ENCODE assay signal across 14 cellular contexts in genomic region chr1:167249702-167250101, GRCh38. TPM values are rescaled to one million over a fixed set of nuclear protein-coding genes. Genes with fewer than 3 reads are reported as not detected.
A peak's percentile ranks its signal among the peaks of the same experiment; 100 is the strongest.
DNase-seq lines count a peak whose midpoint lies in the region; ATAC-seq and TF ChIP-seq lines count a peak whose summit lies in the region.
"Had no signal": no experiment of that assay in that cellular context is flagged by ENCODE, and none has a peak within 500 bp of the region (broad histone marks: within the 10 kb centered on the region; RNA-seq: fewer than 3 reads in every experiment).

No MANE protein-coding gene starts in this region.

- no peak overlapping the region for H3K4me3 Mint-ChIP-seq in activated naive CD8-positive, alpha-beta T cell treated with anti-CD3 and anti-CD28 coated beads, Interleukin-2, amount 50 U/mL, for 24 hours
- H3K4me3 Mint-ChIP-seq in activated naive CD8-positive, alpha-beta T cell treated with anti-CD3 and anti-CD28 coated beads for 36 hours: no peak overlapping the region
- H3K4me3 Mint-ChIP-seq in activated T-helper 17 cell treated with anti-CD3 and anti-CD28 coated beads, Interleukin-2, amount 50 U/mL, for 72 hours: no peak overlapping the region
- H3K4me3 Mint-ChIP-seq: stimulated activated memory B cell treated with anti-CD40 and anti-IgM and Interleukin-4, amounts not matched to agents 10 μg/mL and 1 μg/mL and 100 μg/mL, for 72 hours had no signal

- intact Hi-C loops in right lobe of liver (cut with DNase I): no loop called here

- H3K27me3 ChIP-seq in WERI-Rb-1 (ENCODE audit: insufficient read depth, low read depth, severe bottlenecking) (no peaks in the 10 kb centered on the region), right lobe of liver (no peaks in the 10 kb centered on the region)

- no peak overlapping the region for H3K4me3 ChIP-seq in WERI-Rb-1 (ENCODE audit: low read depth, low read length)
- no peak overlapping the region for H3K4me3 ChIP-seq in right lobe of liver

- H3K36me3 ChIP-seq in WERI-Rb-1 (no peaks in the 10 kb centered on the region), right lobe of liver (no peaks in the 10 kb centered on the region)

- 64% methylated on average over 1 of the region's 1 CpG for WGBS in right lobe of liver (ENCODE audit: insufficient coverage, low coverage, low lambda C conversion rate, missing lambda C conversion rate)

- peaks cover 0 to 4% (median 0%) of the 10 kb centered on the region in 4 donors for H3K4me1 ChIP-seq in right lobe of liver

- H3K9me3 Mint-ChIP-seq in activated naive CD8-positive, alpha-beta T cell treated with anti-CD3 and anti-CD28 coated beads, Interleukin-2, amount 50 U/mL, for 24 hours: no peaks in the 10 kb centered on the region
- no peaks in the 10 kb centered on the region for H3K9me3 Mint-ChIP-seq in activated naive CD8-positive, alpha-beta T cell treated with anti-CD3 and anti-CD28 coated beads for 36 hours
- H3K9me3 Mint-ChIP-seq in activated T-helper 17 cell treated with anti-CD3 and anti-CD28 coated beads, Interleukin-2, amount 50 U/mL, for 72 hours: no peaks in the 10 kb centered on the region
- H3K9me3 Mint-ChIP-seq: stimulated activated memory B cell treated with anti-CD40 and anti-IgM and Interleukin-4, amounts not matched to agents 10 μg/mL and 1 μg/mL and 100 μg/mL, for 72 hours had no signal

- peaks cover 47% of the 10 kb centered on the region for H3K4me1 Mint-ChIP-seq in activated naive CD8-positive, alpha-beta T cell treated with anti-CD3 and anti-CD28 coated beads, Interleukin-2, amount 50 U/mL, for 24 hours
- H3K4me1 Mint-ChIP-seq in activated naive CD8-positive, alpha-beta T cell treated with anti-CD3 and anti-CD28 coated beads for 36 hours: peaks cover 28% of the 10 kb centered on the region
- peaks cover 25% of the 10 kb centered on the region for H3K4me1 Mint-ChIP-seq in activated T-helper 17 cell treated with anti-CD3 and anti-CD28 coated beads, Interleukin-2, amount 50 U/mL, for 72 hours

- TF ChIP-seq POLR2A in right lobe of liver (IDR thresholded peaks at IDR 0.05): no peak

- DNase-seq in activated naive CD8-positive, alpha-beta T cell treated with anti-CD3 and anti-CD28 coated beads, Interleukin-2, amount 50 U/mL, for 24 hours: no peak
- DNase-seq in activated naive CD8-positive, alpha-beta T cell treated with anti-CD3 and anti-CD28 coated beads for 36 hours: no peak
- DNase-seq in WERI-Rb-1 (no peak), right lobe of liver (no peak), DMS 273 treated with DMSO at 0.1 percent for 48 hours (lab: John Stamatoyannopoulos, UW) (no peak)
- DNase-seq: DMS79, foreskin melanocyte, NCI-H1417 treated with DMSO at 0.1 percent for 48 hours, NCI-H510A treated with DMSO at 0.1 percent for 48 hours, Right ventricle myocardium superior had no signal

- TF ChIP-seq CTCF in WERI-Rb-1 (IDR thresholded peaks at IDR 0.05; ENCODE audit: low read depth, low read length): no peak
- TF ChIP-seq CTCF in right lobe of liver (IDR thresholded peaks at IDR 0.05): no peak

- H3K27me3 Mint-ChIP-seq in activated naive CD8-positive, alpha-beta T cell treated with anti-CD3 and anti-CD28 coated beads, Interleukin-2, amount 50 U/mL, for 24 hours: no peaks in the 10 kb centered on the region
- no peaks in the 10 kb centered on the region for H3K27me3 Mint-ChIP-seq in activated naive CD8-positive, alpha-beta T cell treated with anti-CD3 and anti-CD28 coated beads for 36 hours
- no peaks in the 10 kb centered on the region for H3K27me3 Mint-ChIP-seq in activated T-helper 17 cell treated with anti-CD3 and anti-CD28 coated beads, Interleukin-2, amount 50 U/mL, for 72 hours
- H3K27me3 Mint-ChIP-seq: stimulated activated memory B cell treated with anti-CD40 and anti-IgM and Interleukin-4, amounts not matched to agents 10 μg/mL and 1 μg/mL and 100 μg/mL, for 72 hours had no signal

- no peaks in the 10 kb centered on the region for H3K36me3 Mint-ChIP-seq in activated naive CD8-positive, alpha-beta T cell treated with anti-CD3 and anti-CD28 coated beads, Interleukin-2, amount 50 U/mL, for 24 hours (ENCODE audit: low read depth)
- peaks cover 1% of the 10 kb centered on the region for H3K36me3 Mint-ChIP-seq in activated naive CD8-positive, alpha-beta T cell treated with anti-CD3 and anti-CD28 coated beads for 36 hours
- H3K36me3 Mint-ChIP-seq in activated T-helper 17 cell treated with anti-CD3 and anti-CD28 coated beads, Interleukin-2, amount 50 U/mL, for 72 hours (ENCODE audit: low read depth): peaks cover 5% of the 10 kb centered on the region
- H3K36me3 Mint-ChIP-seq: stimulated activated memory B cell treated with anti-CD40 and anti-IgM and Interleukin-4, amounts not matched to agents 10 μg/mL and 1 μg/mL and 100 μg/mL, for 72 hours had no signal

- no peak overlapping the region for H3K27ac Mint-ChIP-seq in activated naive CD8-positive, alpha-beta T cell treated with anti-CD3 and anti-CD28 coated beads, Interleukin-2, amount 50 U/mL, for 24 hours
- H3K27ac Mint-ChIP-seq in activated naive CD8-positive, alpha-beta T cell treated with anti-CD3 and anti-CD28 coated beads for 36 hours: no peak overlapping the region
- peak overlapping the region; percentile 26 for H3K27ac Mint-ChIP-seq in activated T-helper 17 cell treated with anti-CD3 and anti-CD28 coated beads, Interleukin-2, amount 50 U/mL, for 72 hours
- H3K27ac Mint-ChIP-seq: stimulated activated memory B cell treated with anti-CD40 and anti-IgM and Interleukin-4, amounts not matched to agents 10 μg/mL and 1 μg/mL and 100 μg/mL, for 72 hours had no signal

- H3K9me3 ChIP-seq in WERI-Rb-1 (ENCODE audit: severe bottlenecking) (no peaks in the 10 kb centered on the region), right lobe of liver (no peaks in the 10 kb centered on the region)

- H3K27ac ChIP-seq in WERI-Rb-1 (no peak overlapping the region), right lobe of liver (no peak overlapping the region)

- peak; percentile 93 for ATAC-seq in activated naive CD8-positive, alpha-beta T cell treated with anti-CD3 and anti-CD28 coated beads, Interleukin-2, amount 50 U/mL, for 24 hours
- peak; percentile 91 for ATAC-seq in HG02610 (IDR thresholded peaks at IDR 0.05; ENCODE audit: unreplicated experiment)
- peak; percentile 100 for ATAC-seq in activated T-helper 17 cell treated with anti-CD3 and anti-CD28 coated beads, Interleukin-2, amount 50 U/mL, for 72 hours (replicated peaks)
- no peak for ATAC-seq in right lobe of liver
- no peak for ATAC-seq in HG02973 (IDR thresholded peaks at IDR 0.05; ENCODE audit: unreplicated experiment)
- ATAC-seq: stimulated activated memory B cell treated with anti-CD40 and anti-IgM and Interleukin-4, amounts not matched to agents 10 μg/mL and 1 μg/mL and 100 μg/mL, for 72 hours had no signal

RNA-seq across cellular contexts. Expression of gene POU2F1, which starts 29.0 kb away (rescaled TPM):
- total RNA-seq in activated naive CD8-positive, alpha-beta T cell treated with anti-CD3 and anti-CD28 coated beads for 36 hours: 10 to 100 TPM; 13.5 to 17.3 TPM
- 10 to 100 TPM; 20.6 to 28.0 TPM for total RNA-seq in activated T-helper 17 cell treated with anti-CD3 and anti-CD28 coated beads, Interleukin-2, amount 50 U/mL, for 72 hours
- 10 to 100 TPM in 1 of 6 experiments, 1 to 10 TPM in 5; 4.8 to 10.3 (median 6.2) TPM for total RNA-seq in right lobe of liver

Comparison
In these comparisons a context has a peak if more than half of its experiments do, and no peak if none do; other contexts are left out.
1. ATAC-seq: peak in activated naive CD8-positive, alpha-beta T cell treated with anti-CD3 and anti-CD28 coated beads, Interleukin-2, amount 50 U/mL, for 24 hours (single experiment), HG02610 (single experiment) and activated T-helper 17 cell treated with anti-CD3 and anti-CD28 coated beads, Interleukin-2, amount 50 U/mL, for 72 hours (single experiment); none in right lobe of liver (0 of 4) and HG02973 (single experiment).